21 cellular contexts compared by ENCODE assay signal in the genomic region with DNA sequence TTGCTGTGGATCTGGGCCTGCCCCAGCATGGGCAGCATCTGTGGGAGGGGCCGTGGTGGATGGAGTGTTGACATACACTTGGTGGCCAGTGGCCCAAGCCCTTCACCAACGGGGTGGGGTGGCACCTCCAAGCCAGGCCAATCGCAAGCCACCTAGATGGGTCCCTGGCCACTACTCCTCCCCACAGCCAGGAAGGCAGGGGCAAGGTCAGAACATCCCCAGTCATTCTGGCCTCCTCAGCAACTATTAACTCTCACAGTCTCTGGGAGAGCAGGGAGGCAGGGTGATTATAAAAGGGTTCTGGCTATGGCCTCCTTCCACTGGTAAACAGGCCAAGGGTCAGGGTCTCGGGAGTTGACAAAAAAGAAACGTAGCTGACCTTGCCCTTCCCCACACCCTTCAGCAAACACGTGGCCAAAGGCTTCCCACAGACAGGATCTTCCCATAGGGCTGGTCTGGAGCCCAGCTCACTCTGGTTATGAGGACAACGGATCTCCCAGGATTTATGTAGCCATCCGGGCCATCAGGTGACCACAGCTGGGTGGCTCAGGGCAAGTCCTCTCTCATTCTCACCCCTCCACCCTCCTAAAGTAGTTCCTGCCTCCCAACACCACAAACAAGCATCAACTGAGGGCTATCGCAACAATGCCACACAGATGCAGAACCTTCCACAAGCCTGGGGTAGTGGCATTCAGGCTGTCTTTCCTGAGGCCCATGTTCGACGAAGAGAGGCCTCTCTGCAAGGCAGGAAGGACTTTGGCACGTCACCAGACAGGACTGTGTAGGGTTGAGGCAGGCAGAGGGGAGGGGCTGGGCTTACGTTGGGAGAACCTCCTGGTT. TPM values are rescaled to one million over a fixed set of nuclear protein-coding genes. Genes with fewer than 3 reads are reported as not detected.
A peak's percentile ranks its signal among the peaks of the same experiment; 100 is the strongest.
DNase-seq lines count a peak whose midpoint lies in the region; ATAC-seq and TF ChIP-seq lines count a peak whose summit lies in the region.
"Had no signal": no experiment of that assay in that cellular context is flagged by ENCODE, and none has a peak within 500 bp of the region (broad histone marks: within the 10 kb centered on the region; RNA-seq: fewer than 3 reads in every experiment).

No MANE protein-coding gene starts in this region.

- no peak overlapping the region; the same call in 2 of the 3 replicates for H3K4me3 Mint-ChIP-seq in GM23338
- H3K4me3 Mint-ChIP-seq: activated naive CD4-positive, alpha-beta T cell treated with anti-CD3 and anti-CD28 coated beads, Interleukin-2, amount 50 U/mL, for 24 hours; activated T-helper 1 cell treated with anti-CD3 and anti-CD28 coated beads, Interleukin-12 subunit alpha, Interleukin-12 subunit beta, Interleukin-2, Interleukin-4 antibody, amounts not matched to agents 30 ng/mL and 10 ng/mL and 1 ng/mL, durations not matched to agents 14 hours and 24 hours and 36 hours; CD8-positive, alpha-beta memory T cell had no signal

- H3K27me3 ChIP-seq in GM23338 (ENCODE audit: insufficient read depth), result no peaks in the 10 kb centered on the region
- H3K27me3 ChIP-seq in smooth muscle cell (ENCODE audit: low read depth), result no peaks in the 10 kb centered on the region
- H3K27me3 ChIP-seq: heart left ventricle had no signal

- no peak overlapping the region for H3K27ac ChIP-seq in GM23338 (ENCODE audit: low read depth)
- peak overlapping the region; percentile 10 for H3K27ac ChIP-seq in mesodermal cell (ENCODE audit: low read depth, low read length, severe bottlenecking)
- H3K27ac ChIP-seq in smooth muscle cell (ENCODE audit: low read depth), result no peak overlapping the region
- H3K27ac ChIP-seq: RWPE1 had no signal

- WGBS in mesodermal cell (ENCODE audit: insufficient coverage in 2 of 2), 2 experiments, result 89 to 94% methylated on average over 11 of the region's 13 CpGs
- 66% methylated on average over 13 of the region's 13 CpGs for WGBS in smooth muscle cell (ENCODE audit: low lambda C conversion rate)

- TF ChIP-seq CTCF in GM23338 (conservative IDR thresholded peaks at IDR 0.05; ENCODE audit: low read depth in 2 of 2) (no peak), choroid plexus epithelial cell (conservative IDR thresholded peaks at IDR 0.05; ENCODE audit: low read depth, low read length) (peak; percentile 4), smooth muscle cell (IDR thresholded peaks at IDR 0.05; ENCODE audit: borderline replicate concordance, insufficient read depth, poor library complexity, severe bottlenecking) (no peak)

- H3K36me3 ChIP-seq in GM23338 (ENCODE audit: insufficient read depth) (peaks cover 13% of the 10 kb centered on the region), mesodermal cell (ENCODE audit: control insufficient read depth, insufficient read depth, low read length) (peaks cover 91% of the 10 kb centered on the region), smooth muscle cell (ENCODE audit: low read depth) (peaks cover 8% of the 10 kb centered on the region)

- H3F3A ChIP-seq in GM23338 (replicated peaks; ENCODE audit: low read depth) (no peaks in the 10 kb centered on the region), smooth muscle cell (ENCODE audit: low read depth) (peaks cover 11% of the 10 kb centered on the region)

- no peaks in the 10 kb centered on the region for H3K9me2 ChIP-seq in GM23338 (ENCODE audit: insufficient read depth)

- DNase-seq in GM23338 (ENCODE audit: low spot score) (no peak), choroid plexus epithelial cell (ENCODE audit: low read depth) (no peak), smooth muscle cell (lab: John Stamatoyannopoulos, UW; ENCODE audit: unreplicated experiment) (no peak), NCI-H526 treated with DMSO at 0.1 percent for 48 hours (lab: John Stamatoyannopoulos, UW) (no peak), NK-92 (lab: John Stamatoyannopoulos, UW; ENCODE audit: unreplicated experiment) (no peak)
- no peak for DNase-seq in activated CD4-positive, CD25-positive, alpha-beta regulatory T cell (lab: John Stamatoyannopoulos, UW)
- DNase-seq: activated CD4-positive, CD25-positive, alpha-beta regulatory T cell treated with anti-CD3 and anti-CD28 coated beads, Interleukin-2, amount 50 U/mL, for 72 hours; CD8-positive, alpha-beta memory T cell; DND-41; left ventricle myocardium superior; NCI-H1105; NCI-H2107; stimulated activated CD4-positive, alpha-beta T cell treated with anti-CD3 and anti-CD28 coated beads, Interleukin-15, amount 100 ng/mL, for 24 hours; T-helper 9 cell had no signal

- peaks cover 19% of the 10 kb centered on the region for H4K20me1 ChIP-seq in GM23338 (replicated peaks; ENCODE audit: insufficient read depth)
- peaks cover 100% of the 10 kb centered on the region for H4K20me1 ChIP-seq in smooth muscle cell (ENCODE audit: low read depth)

- peaks cover 80% of the 10 kb centered on the region for H3K4me1 Mint-ChIP-seq in GM23338

- H3K4me2 ChIP-seq in GM23338, result peak overlapping the region; percentile 1; the same call in 1 of the 2 replicates
- H3K4me2 ChIP-seq in smooth muscle cell, result peak overlapping the region; percentile 2

- H3K9me3 Mint-ChIP-seq in GM23338, result no peaks in the 10 kb centered on the region
- H3K9me3 Mint-ChIP-seq: activated naive CD4-positive, alpha-beta T cell treated with anti-CD3 and anti-CD28 coated beads, Interleukin-2, amount 50 U/mL, for 24 hours; activated T-helper 1 cell treated with anti-CD3 and anti-CD28 coated beads, Interleukin-12 subunit alpha, Interleukin-12 subunit beta, Interleukin-2, Interleukin-4 antibody, amounts not matched to agents 30 ng/mL and 10 ng/mL and 1 ng/mL, durations not matched to agents 14 hours and 24 hours and 36 hours; CD8-positive, alpha-beta memory T cell had no signal

- H3K4me1 ChIP-seq in GM23338 (ENCODE audit: insufficient read depth) (peaks cover 41% of the 10 kb centered on the region), mesodermal cell (ENCODE audit: control insufficient read depth, insufficient read depth, low read length, poor library complexity, severe bottlenecking) (peaks cover 27% of the 10 kb centered on the region), smooth muscle cell (ENCODE audit: low read depth) (peaks cover 31% of the 10 kb centered on the region)

- H3K27ac Mint-ChIP-seq in GM23338, result peak overlapping the region; percentile 71; the same call in 1 of the 2 replicates
- H3K27ac Mint-ChIP-seq: activated naive CD4-positive, alpha-beta T cell treated with anti-CD3 and anti-CD28 coated beads, Interleukin-2, amount 50 U/mL, for 24 hours; activated T-helper 1 cell treated with anti-CD3 and anti-CD28 coated beads, Interleukin-12 subunit alpha, Interleukin-12 subunit beta, Interleukin-2, Interleukin-4 antibody, amounts not matched to agents 30 ng/mL and 10 ng/mL and 1 ng/mL, durations not matched to agents 14 hours and 24 hours and 36 hours had no signal

- peaks cover 57% of the 10 kb centered on the region for H3K36me3 Mint-ChIP-seq in GM23338 (ENCODE audit: low read depth)

- H3K9me3 ChIP-seq in mesodermal cell (ENCODE audit: control insufficient read depth, low read length) (no peaks in the 10 kb centered on the region), smooth muscle cell (replicated peaks; ENCODE audit: low read depth) (no peaks in the 10 kb centered on the region)
- H3K9me3 ChIP-seq: HAP-1, heart left ventricle had no signal

- H3K4me3 ChIP-seq in GM23338 (no peak overlapping the region), choroid plexus epithelial cell (ENCODE audit: low read depth, low read length) (no peak overlapping the region), mesodermal cell (ENCODE audit: extremely low read depth, insufficient read depth, low read length, poor library complexity, severe bottlenecking) (no peak overlapping the region), smooth muscle cell (no peak overlapping the region)
- H3K4me3 ChIP-seq: HAP-1, heart left ventricle had no signal

- ATAC-seq in GM23338 (no peak), GM18511 (IDR thresholded peaks at IDR 0.05; ENCODE audit: unreplicated experiment) (no peak)

- H3K9ac ChIP-seq in smooth muscle cell (ENCODE audit: low read depth), result no peak overlapping the region

- H3K79me2 ChIP-seq in GM23338 (replicated peaks; ENCODE audit: insufficient read depth) (peaks cover 69% of the 10 kb centered on the region), smooth muscle cell (ENCODE audit: low read depth) (peaks cover 91% of the 10 kb centered on the region)

- H2AFZ ChIP-seq in GM23338 (no peak overlapping the region), smooth muscle cell (ENCODE audit: low read depth) (no peak overlapping the region)

- peaks cover 11% of the 10 kb centered on the region for H3K27me3 Mint-ChIP-seq in GM23338 (ENCODE audit: insufficient read depth, low read depth, poor library complexity)
- H3K27me3 Mint-ChIP-seq: activated naive CD4-positive, alpha-beta T cell treated with anti-CD3 and anti-CD28 coated beads, Interleukin-2, amount 50 U/mL, for 24 hours; CD8-positive, alpha-beta memory T cell had no signal

TF ChIP-seq in GM23338, 12 proteins besides CTCF, POLR2A, EP300 and RAD21:
- no peak for TF ChIP-seq NANOG (IDR thresholded peaks at IDR 0.05; ENCODE audit: borderline replicate concordance)
- no peak for TF ChIP-seq POLR2AphosphoS5 (IDR thresholded peaks at IDR 0.05; ENCODE audit: low read depth)
- TF ChIP-seq, protein P1, sequence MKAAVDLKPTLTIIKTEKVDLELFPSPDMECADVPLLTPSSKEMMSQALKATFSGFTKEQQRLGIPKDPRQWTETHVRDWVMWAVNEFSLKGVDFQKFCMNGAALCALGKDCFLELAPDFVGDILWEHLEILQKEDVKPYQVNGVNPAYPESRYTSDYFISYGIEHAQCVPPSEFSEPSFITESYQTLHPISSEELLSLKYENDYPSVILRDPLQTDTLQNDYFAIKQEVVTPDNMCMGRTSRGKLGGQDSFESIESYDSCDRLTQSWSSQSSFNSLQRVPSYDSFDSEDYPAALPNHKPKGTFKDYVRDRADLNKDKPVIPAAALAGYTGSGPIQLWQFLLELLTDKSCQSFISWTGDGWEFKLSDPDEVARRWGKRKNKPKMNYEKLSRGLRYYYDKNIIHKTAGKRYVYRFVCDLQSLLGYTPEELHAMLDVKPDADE (IDR thresholded peaks at IDR 0.05), result no peak
- TF ChIP-seq JUNB (IDR thresholded peaks at IDR 0.05; ENCODE audit: unreplicated experiment), result no peak
- TF ChIP-seq CREB1 (CRISPR knock-in tag; IDR thresholded peaks at IDR 0.05; ENCODE audit: low read depth), result no peak
- TF ChIP-seq ZNF331 (CRISPR knock-in tag; IDR thresholded peaks at IDR 0.05; ENCODE audit: low read depth), result no peak
- no peak for TF ChIP-seq ZNF114 (CRISPR knock-in tag; IDR thresholded peaks at IDR 0.05)
TF ChIP-seq in GM23338: peak in this region for 0.

RNA-seq across cellular contexts. Expression of gene TLE3, which starts 18.9 kb away (rescaled TPM):
- total RNA-seq in GM23338 (2014; rRNA removed; shearing (Covaris generic)), result 55.7 and 79.5 TPM in 2 replicates
- 9.2 and 10.4 TPM in 2 replicates for polyA plus RNA-seq in GM23338 (2016; fragmentation: Nextera tagmentation; extraction: Ambion mirVana)
- polyA plus RNA-seq in mesodermal cell (2013, experiment 1 of 2), result 50.9 TPM
- 51.5 TPM for polyA plus RNA-seq in mesodermal cell (2013, experiment 2 of 2)
- 46.9 and 53.2 TPM in 2 replicates for total RNA-seq in smooth muscle cell
- polyA plus RNA-seq in smooth muscle cell, result 39.7 and 50.9 TPM in 2 replicates
